8 cellular contexts compared by ENCODE assay signal in the genomic region with DNA sequence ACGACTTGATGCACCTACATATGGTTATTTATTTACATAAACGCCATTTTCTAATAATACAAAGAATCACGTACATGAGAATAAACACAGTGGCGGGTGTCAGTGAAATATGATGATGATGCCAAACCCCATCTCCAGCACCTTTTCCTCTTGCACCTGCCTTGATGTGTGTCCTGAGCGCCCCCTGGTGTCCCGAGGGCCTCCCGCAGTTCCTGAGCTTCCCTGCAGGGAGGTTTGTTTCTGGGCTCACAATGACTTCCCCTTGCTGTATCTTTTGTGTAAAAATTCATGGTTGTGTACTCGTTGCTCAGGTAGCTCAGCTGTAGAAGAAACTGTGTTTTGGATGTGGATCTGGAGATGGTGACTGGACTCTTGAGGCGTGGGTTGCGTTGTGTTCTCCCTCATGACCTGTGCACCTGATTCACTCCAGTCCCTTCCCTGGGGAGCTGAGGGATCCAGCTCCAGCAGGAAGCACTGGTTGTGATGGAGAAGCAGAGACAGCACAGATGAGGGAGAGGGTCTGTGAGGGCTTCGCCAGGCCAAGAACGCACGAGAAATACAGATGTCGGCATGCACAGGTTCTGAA.
DNase-seq lines count a peak whose midpoint lies in the region; ATAC-seq and TF ChIP-seq lines count a peak whose summit lies in the region.

No MANE protein-coding gene starts in this region.

- H2AFZ ChIP-seq in KMS-11 (ENCODE audit: low read depth), result no peak overlapping the region

- no peaks in the 10 kb centered on the region for H3K27me3 ChIP-seq in KMS-11 (ENCODE audit: insufficient read depth, low read depth)
- H3K27me3 ChIP-seq in effector memory CD4-positive, alpha-beta T cell (replicated peaks; ENCODE audit: control insufficient read depth, insufficient read depth, low read length, poor library complexity, severe bottlenecking), result peaks cover 4% of the 10 kb centered on the region

- no peaks in the 10 kb centered on the region for H3K4me1 Mint-ChIP-seq in Calu3 (ENCODE audit: low read depth, unreplicated experiment)

- H3K4me3 Mint-ChIP-seq in Calu3 (ENCODE audit: low read depth, unreplicated experiment), result no peak overlapping the region

- H3K4me3 ChIP-seq in KMS-11 (IDR thresholded peaks at IDR 0.05; ENCODE audit: insufficient read depth, low read depth, low read length) (no peak overlapping the region), lower leg skin (ENCODE audit: low read depth, poor library complexity, severe bottlenecking) (no peak overlapping the region)
- no peak overlapping the region for H3K4me3 ChIP-seq in effector memory CD4-positive, alpha-beta T cell (ENCODE audit: insufficient read depth, low read depth, low read length, poor library complexity, severe bottlenecking)

- CTCF ChIA-PET in Calu3 (lab: Charles Lee), result interaction anchor here (0.7 kb wide), 3 partner anchors 22 to 185 kb away, joined by 3 to 5 read pairs (median 4); no protein-coding TSS in a partner anchor

- H3K9ac ChIP-seq in KMS-11, result no peak overlapping the region

- no peaks in the 10 kb centered on the region for H3K79me2 ChIP-seq in KMS-11 (ENCODE audit: insufficient read depth, low read depth)

- H4K20me1 ChIP-seq in KMS-11 (ENCODE audit: insufficient read depth), result no peaks in the 10 kb centered on the region

- H3K9me3 Mint-ChIP-seq in Calu3 (ENCODE audit: low read depth, unreplicated experiment), result no peaks in the 10 kb centered on the region

- ATAC-seq in HG03045 (IDR thresholded peaks at IDR 0.05; ENCODE audit: unreplicated experiment), result no peak

- H3K36me3 ChIP-seq in KMS-11 (ENCODE audit: insufficient read depth), result no peaks in the 10 kb centered on the region
- H3K36me3 ChIP-seq in effector memory CD4-positive, alpha-beta T cell (ENCODE audit: control insufficient read depth, insufficient read depth, low read length), result no peaks in the 10 kb centered on the region

- H3K27ac Mint-ChIP-seq in Calu3 (ENCODE audit: unreplicated experiment), result no peak overlapping the region

- intact Hi-C loops in Calu3 (cut with micrococcal nuclease; ENCODE audit: unreplicated experiment) (no loop called here), lower leg skin (cut with DNase I; ENCODE audit: low total_unique reads) (no loop called here)

- H3K27me3 Mint-ChIP-seq in Calu3 (ENCODE audit: unreplicated experiment), result peaks cover 52% of the 10 kb centered on the region

- DNase-seq in Calu3, result peak; percentile 79
- DNase-seq in UCSD-AML1 (lab: John Stamatoyannopoulos, UW; ENCODE audit: unreplicated experiment), result peak; percentile 48
- DNase-seq in effector memory CD4-positive, alpha-beta T cell, result peak; percentile 11 to 44 (median 28)
- peak; percentile 79 for DNase-seq in stimulated activated CD8-positive, alpha-beta memory T cell treated with anti-CD3 and anti-CD28 coated beads, Interleukin-4, amount 100 ng/mL, for 48 hours
- DNase-seq in DMS153 treated with DMSO at 0.1 percent for 48 hours (lab: John Stamatoyannopoulos, UW; ENCODE audit: unreplicated experiment), result no peak
- DNase-seq in lower leg skin (ENCODE audit: low spot score in 2 of 2), result no peak

- no peak overlapping the region for H3K27ac ChIP-seq in KMS-11
- no peak overlapping the region for H3K27ac ChIP-seq in effector memory CD4-positive, alpha-beta T cell (ENCODE audit: insufficient read depth, low read length, poor library complexity, severe bottlenecking)

- H3K4me1 ChIP-seq in KMS-11 (ENCODE audit: low read depth, poor library complexity, severe bottlenecking), result no peaks in the 10 kb centered on the region
- no peaks in the 10 kb centered on the region for H3K4me1 ChIP-seq in effector memory CD4-positive, alpha-beta T cell (ENCODE audit: control insufficient read depth, insufficient read depth, low read length, poor library complexity, severe bottlenecking)

- TF ChIP-seq POLR2A in lower leg skin (IDR thresholded peaks at IDR 0.05), result no peak

- 45 to 56% methylated on average over 14 of the region's 14 CpGs for WGBS in lower leg skin, 2 donors

- TF ChIP-seq CTCF in Calu3 (IDR thresholded peaks at IDR 0.05; ENCODE audit: unreplicated experiment) (no peak), KMS-11 (conservative IDR thresholded peaks at IDR 0.05; ENCODE audit: low read depth, low read length) (peak; percentile 76), lower leg skin (IDR thresholded peaks at IDR 0.05) (no peak)

- no peaks in the 10 kb centered on the region for H3K36me3 Mint-ChIP-seq in Calu3 (ENCODE audit: insufficient read depth, unreplicated experiment)

- H3K4me2 ChIP-seq in KMS-11, result no peak overlapping the region

- no TSS peak for BruUV-seq in Calu3 (replicated peaks; lab: Mats Ljungman, UMichigan)

- H3K9me3 ChIP-seq in effector memory CD4-positive, alpha-beta T cell (ENCODE audit: control insufficient read depth, low read length), result no peaks in the 10 kb centered on the region

Comparison
In these comparisons a context has a peak if more than half of its experiments do, and no peak if none do; other contexts are left out.
1. DNase-seq: peak in Calu3 (single experiment), UCSD-AML1 (single experiment), effector memory CD4-positive, alpha-beta T cell (3 of 3) and stimulated activated CD8-positive, alpha-beta memory T cell treated with anti-CD3 and anti-CD28 coated beads, Interleukin-4, amount 100 ng/mL, for 48 hours (single experiment); none in DMS153 treated with DMSO at 0.1 percent for 48 hours (single experiment) and lower leg skin (0 of 2).